In genomic region chr5:32312682-32313523, GRCh38 we compare ENCODE assay signal across 1 cellular context.
TF ChIP-seq lines count a peak whose summit lies in the region.

MTMR12 (minus strand) TSS chr5:32312939; CDS start chr5:32312838, 101 bp downstream.

TF ChIP-seq in HEK293, 187 proteins besides CTCF, POLR2A, EP300 and RAD21 (continued from another document):
- TF ChIP-seq EGR2 (tag by site-specific recombination; IDR thresholded peaks at IDR 0.05; ENCODE audit: low read depth) (no peak), PRDM1 (tag by site-specific recombination; IDR thresholded peaks at IDR 0.05) (no peak), GFI1B (tag by site-specific recombination; IDR thresholded peaks at IDR 0.05) (no peak), KLF9 (tag by site-specific recombination; IDR thresholded peaks at IDR 0.05; ENCODE audit: low read depth) (peak; percentile 93), ZNF138 (tag by site-specific recombination; IDR thresholded peaks at IDR 0.05; ENCODE audit: borderline replicate concordance) (no peak), KLF8 (tag by site-specific recombination; IDR thresholded peaks at IDR 0.05) (peak; percentile 36; the same call in 1 of the 2 replicates), ZNF221 (tag by site-specific recombination; IDR thresholded peaks at IDR 0.05; ENCODE audit: borderline replicate concordance) (no peak), HOXD13 (CRISPR knock-in tag; IDR thresholded peaks at IDR 0.05; ENCODE audit: borderline replicate concordance) (no peak), ZNF548 (tag by site-specific recombination; IDR thresholded peaks at IDR 0.05) (no peak), ZNF26 (tag by site-specific recombination; IDR thresholded peaks at IDR 0.05) (no peak), ZNF830 (tag by site-specific recombination; IDR thresholded peaks at IDR 0.05; ENCODE audit: low read depth) (no peak), ZNF704 (tag by site-specific recombination; IDR thresholded peaks at IDR 0.05) (no peak), ZBTB11 (tag by site-specific recombination; conservative IDR thresholded peaks at IDR 0.05; ENCODE audit: low read depth) (0 out of 2 replicates have a peak, but pooled peaks have one; percentile 14), ZNF510 (tag by site-specific recombination; IDR thresholded peaks at IDR 0.05; ENCODE audit: insufficient replicate concordance) (no peak), ZNF473 (tag by site-specific recombination; IDR thresholded peaks at IDR 0.05) (no peak), SP2 (tag by site-specific recombination; IDR thresholded peaks at IDR 0.05) (peak; percentile 98), ZNF133 (tag by site-specific recombination; IDR thresholded peaks at IDR 0.05) (no peak), KLF16 (tag by site-specific recombination; IDR thresholded peaks at IDR 0.05) (no peak), MYNN (tag by site-specific recombination; IDR thresholded peaks at IDR 0.05; ENCODE audit: borderline replicate concordance) (no peak), ZEB2 (tag by site-specific recombination; IDR thresholded peaks at IDR 0.05) (no peak; the same call in none of the 2 replicates), ZNF670 (tag by site-specific recombination; IDR thresholded peaks at IDR 0.05; ENCODE audit: low read depth) (no peak), ZBTB7A (tag by site-specific recombination; IDR thresholded peaks at IDR 0.05; ENCODE audit: low read depth) (no peak), ZNF555 (tag by site-specific recombination; conservative IDR thresholded peaks at IDR 0.05) (no peak), ZNF16 (tag by site-specific recombination; IDR thresholded peaks at IDR 0.05; ENCODE audit: low read depth) (no peak), ZNF558 (tag by site-specific recombination; IDR thresholded peaks at IDR 0.05) (no peak; the same call in 1 of the 2 replicates), ZFP69B (tag by site-specific recombination; IDR thresholded peaks at IDR 0.05) (no peak), GLIS2 (tag by site-specific recombination; IDR thresholded peaks at IDR 0.05) (peak; percentile 53), ZNF544 (tag by site-specific recombination; IDR thresholded peaks at IDR 0.05) (no peak), ZNF514 (tag by site-specific recombination; IDR thresholded peaks at IDR 0.05) (no peak), ZNF112 (tag by site-specific recombination; IDR thresholded peaks at IDR 0.05) (no peak), ZNF629 (tag by site-specific recombination; IDR thresholded peaks at IDR 0.05) (0 out of 2 replicates have a peak, but pooled peaks have one; percentile 10), BCL11A (tag by site-specific recombination; IDR thresholded peaks at IDR 0.05; ENCODE audit: low read depth) (no peak), ZFP37 (tag by site-specific recombination; IDR thresholded peaks at IDR 0.05) (no peak), ZNF658 (tag by site-specific recombination; IDR thresholded peaks at IDR 0.05) (no peak), ZNF521 (tag by site-specific recombination; IDR thresholded peaks at IDR 0.05) (no peak), SP3 (tag by site-specific recombination; IDR thresholded peaks at IDR 0.05) (peak; percentile 82), KLF10 (tag by site-specific recombination; IDR thresholded peaks at IDR 0.05) (peak; percentile 42; the same call in 1 of the 2 replicates), ZNF362 (tag by site-specific recombination; IDR thresholded peaks at IDR 0.05) (no peak), ZNF266 (tag by site-specific recombination; IDR thresholded peaks at IDR 0.05; ENCODE audit: low read depth) (no peak), BCL11B (tag by site-specific recombination; IDR thresholded peaks at IDR 0.05; ENCODE audit: low read depth) (no peak), ZNF311 (tag by site-specific recombination; IDR thresholded peaks at IDR 0.05; ENCODE audit: borderline replicate concordance) (no peak), ZNF624 (tag by site-specific recombination; IDR thresholded peaks at IDR 0.05) (no peak), ZNF155 (tag by site-specific recombination; IDR thresholded peaks at IDR 0.05) (no peak), PRDM2 (tag by site-specific recombination; IDR thresholded peaks at IDR 0.05; ENCODE audit: borderline replicate concordance) (no peak)
TF ChIP-seq in HEK293: peak in this region for 29.
